In the genomic region with DNA sequence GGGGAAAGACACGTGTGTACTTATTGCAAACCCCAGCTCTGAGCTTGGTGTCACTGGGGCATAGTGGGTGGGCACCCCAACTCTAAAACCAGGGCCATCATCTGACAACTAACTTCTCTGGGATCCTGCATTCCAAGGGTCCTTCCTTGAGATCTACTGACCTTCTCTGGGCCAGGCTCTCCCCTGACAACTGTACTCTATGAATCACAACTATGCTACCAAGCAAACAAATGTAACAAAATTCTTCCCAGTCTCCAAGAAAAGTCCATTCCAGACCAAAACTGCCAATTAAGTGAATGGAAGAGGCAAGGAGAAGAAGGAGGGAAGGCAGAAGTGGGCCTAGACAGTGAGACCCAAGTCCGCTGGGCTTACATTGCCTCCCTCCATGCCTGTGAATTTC, we compare ENCODE assay signal across 23 cellular contexts. TPM values are rescaled to one million over a fixed set of nuclear protein-coding genes. Genes with fewer than 3 reads are reported as not detected.
"Had no signal": no experiment of that assay in that cellular context is flagged by ENCODE, and none has a peak within 500 bp of the region (broad histone marks: within the 10 kb centered on the region; RNA-seq: fewer than 3 reads in every experiment).

No MANE protein-coding gene starts in this region.

- DNase-seq: activated CD4-positive, alpha-beta memory T cell treated with anti-CD3 and anti-CD28 coated beads, Interleukin-2, amount 10 ng/mL, durations not matched to agents 7 days and 5 days; activated CD4-positive, alpha-beta T cell treated with anti-CD3 and anti-CD28 coated beads for 4 hours; activated naive CD4-positive, alpha-beta T cell treated with Interleukin-2 at 50 U/mL for 16 hours; activated naive CD8-positive, alpha-beta T cell treated with anti-CD3 and anti-CD28 coated beads, Interleukin-2, amount 10 ng/mL, durations not matched to agents 7 days and 5 days; activated T-cell treated with anti-CD3 and anti-CD28 coated beads, Interleukin-2, amount 50 U/mL, for 1 hour; amygdala; body of pancreas; caudate nucleus; foreskin keratinocyte; left ventricle myocardium superior; mucosa of descending colon; naive B cell; ovary; stimulated activated CD4-positive, alpha-beta T cell treated with anti-CD3 and anti-CD28 coated beads, Interleukin-4, amount 100 ng/mL, for 1 hour; stomach; upper lobe of right lung had no signal

- H3K27ac ChIP-seq: body of pancreas, foreskin keratinocyte, ovary, right lobe of liver, stomach, upper lobe of right lung had no signal

- H3K36me3 ChIP-seq: ovary, right lobe of liver, stomach, upper lobe of right lung had no signal

- H3K36me3 Mint-ChIP-seq: activated naive CD8-positive, alpha-beta T cell treated with anti-CD3 and anti-CD28 coated beads, Interleukin-2, amount 10 ng/mL, durations not matched to agents 7 days and 5 days; naive B cell; stimulated activated effector memory CD8-positive, alpha-beta T cell treated with anti-CD3 and anti-CD28 coated beads, Interleukin-12 subunit alpha, Interleukin-12 subunit beta, amount 100 ng/mL, for 72 hours had no signal

- H3K4me1 Mint-ChIP-seq: activated CD4-positive, alpha-beta memory T cell treated with anti-CD3 and anti-CD28 coated beads, Interleukin-2, amount 10 ng/mL, durations not matched to agents 7 days and 5 days; activated naive CD8-positive, alpha-beta T cell treated with anti-CD3 and anti-CD28 coated beads, Interleukin-2, amount 10 ng/mL, durations not matched to agents 7 days and 5 days; stimulated activated effector memory CD8-positive, alpha-beta T cell treated with anti-CD3 and anti-CD28 coated beads, Interleukin-12 subunit alpha, Interleukin-12 subunit beta, amount 100 ng/mL, for 72 hours had no signal

- H3K4me2 ChIP-seq: smooth muscle cell had no signal

- ATAC-seq: body of pancreas; foreskin keratinocyte; left ventricle myocardium superior; mucosa of descending colon; stimulated activated effector memory CD8-positive, alpha-beta T cell treated with anti-CD3 and anti-CD28 coated beads, Interleukin-12 subunit alpha, Interleukin-12 subunit beta, amount 100 ng/mL, for 72 hours; upper lobe of right lung had no signal

- H3K27me3 ChIP-seq: body of pancreas, foreskin keratinocyte, ovary, right lobe of liver, stomach, upper lobe of right lung had no signal

- H3K9me3 ChIP-seq: body of pancreas, mucosa of descending colon, ovary, right lobe of liver, stomach, upper lobe of right lung had no signal

- H3K4me3 ChIP-seq: body of pancreas, mucosa of descending colon, ovary, right lobe of liver, smooth muscle cell, stomach, upper lobe of right lung had no signal

- H3K9me3 Mint-ChIP-seq: activated CD4-positive, alpha-beta memory T cell treated with anti-CD3 and anti-CD28 coated beads, Interleukin-2, amount 10 ng/mL, durations not matched to agents 7 days and 5 days; activated naive CD8-positive, alpha-beta T cell treated with anti-CD3 and anti-CD28 coated beads, Interleukin-2, amount 10 ng/mL, durations not matched to agents 7 days and 5 days; activated T-helper 2 cell treated with anti-CD3 and anti-CD28 coated beads, Interferon-gamma antibody, Interleukin-2, Interleukin-4, amounts not matched to agents 10 μg/mL and 5 μg/mL and 100 μg/mL, durations not matched to agents 14 hours and 24 hours and 36 hours; naive B cell; neural crest cell; stimulated activated effector memory CD8-positive, alpha-beta T cell treated with anti-CD3 and anti-CD28 coated beads, Interleukin-12 subunit alpha, Interleukin-12 subunit beta, amount 100 ng/mL, for 72 hours; T-helper 2 cell treated with Interferon-gamma antibody and Interleukin-4, amounts not matched to agents 5 μg/mL and 100 μg/mL, for 36 hours had no signal

- H3K4me3 Mint-ChIP-seq: activated CD4-positive, alpha-beta memory T cell treated with anti-CD3 and anti-CD28 coated beads, Interleukin-2, amount 10 ng/mL, durations not matched to agents 7 days and 5 days; activated naive CD8-positive, alpha-beta T cell treated with anti-CD3 and anti-CD28 coated beads, Interleukin-2, amount 10 ng/mL, durations not matched to agents 7 days and 5 days; naive B cell; neural crest cell; stimulated activated effector memory CD8-positive, alpha-beta T cell treated with anti-CD3 and anti-CD28 coated beads, Interleukin-12 subunit alpha, Interleukin-12 subunit beta, amount 100 ng/mL, for 72 hours; T-helper 2 cell treated with Interferon-gamma antibody and Interleukin-4, amounts not matched to agents 5 μg/mL and 100 μg/mL, for 36 hours had no signal

- FAIRE-seq: TTC549 had no signal

- H3K4me1 ChIP-seq: right lobe of liver had no signal

- H3K27ac Mint-ChIP-seq: activated CD4-positive, alpha-beta memory T cell treated with anti-CD3 and anti-CD28 coated beads, Interleukin-2, amount 10 ng/mL, durations not matched to agents 7 days and 5 days; activated naive CD8-positive, alpha-beta T cell treated with anti-CD3 and anti-CD28 coated beads, Interleukin-2, amount 10 ng/mL, durations not matched to agents 7 days and 5 days; activated T-helper 2 cell treated with anti-CD3 and anti-CD28 coated beads, Interferon-gamma antibody, Interleukin-2, Interleukin-4, amounts not matched to agents 10 μg/mL and 5 μg/mL and 100 μg/mL, durations not matched to agents 14 hours and 24 hours and 36 hours; naive B cell; stimulated activated effector memory CD8-positive, alpha-beta T cell treated with anti-CD3 and anti-CD28 coated beads, Interleukin-12 subunit alpha, Interleukin-12 subunit beta, amount 100 ng/mL, for 72 hours; T-helper 2 cell treated with Interferon-gamma antibody and Interleukin-4, amounts not matched to agents 5 μg/mL and 100 μg/mL, for 36 hours had no signal

RNA-seq across cellular contexts. Expression of gene VWF, which starts 38.2 kb away (rescaled TPM):
- total RNA-seq: activated CD4-positive, alpha-beta memory T cell treated with anti-CD3 and anti-CD28 coated beads, Interleukin-2, amount 10 ng/mL, durations not matched to agents 7 days and 5 days; activated T-helper 2 cell treated with anti-CD3 and anti-CD28 coated beads, Interferon-gamma antibody, Interleukin-2, Interleukin-4, amounts not matched to agents 10 μg/mL and 5 μg/mL and 100 μg/mL, durations not matched to agents 14 hours and 24 hours and 36 hours; foreskin keratinocyte; smooth muscle cell had no signal
